In the genomic region with DNA sequence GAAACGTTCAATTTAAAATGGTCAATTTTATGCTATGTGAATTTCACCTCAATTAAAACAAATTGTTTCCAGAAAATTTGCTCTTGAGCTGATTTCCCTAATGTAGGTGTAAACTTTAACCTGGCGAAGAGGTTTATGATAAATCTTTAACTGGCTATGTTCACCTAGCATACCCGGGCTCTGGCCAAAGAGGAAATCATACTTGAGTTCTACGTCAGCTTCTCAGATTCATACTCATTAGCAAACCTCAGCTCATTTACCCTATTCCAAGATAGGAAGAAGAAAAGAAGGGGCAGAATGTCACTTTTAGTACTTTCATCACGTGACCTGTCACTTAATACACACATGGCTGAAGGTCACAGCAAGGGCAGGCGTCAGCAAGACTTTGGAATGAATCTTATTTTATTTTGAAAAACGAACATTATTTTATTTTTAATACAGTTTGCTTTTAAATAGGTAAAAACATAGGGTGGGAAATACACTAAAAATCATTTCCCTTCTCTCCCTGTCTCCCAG, we compare ENCODE assay signal across 16 cellular contexts.
"Had no signal": no experiment of that assay in that cellular context is flagged by ENCODE, and none has a peak within 500 bp of the region (broad histone marks: within the 10 kb centered on the region; RNA-seq: fewer than 3 reads in every experiment).

No MANE protein-coding gene starts in this region.

- H2AFZ ChIP-seq: neural progenitor cell had no signal

- ATAC-seq: activated T-cell treated with anti-CD3 and anti-CD28 coated beads, Interleukin-2, amount 50 U/mL, for 72 hours; naive thymus-derived CD4-positive, alpha-beta T cell; upper lobe of right lung had no signal

- H3K4me3 ChIP-seq: lung, neural progenitor cell, skin epidermis, thyroid gland, upper lobe of right lung had no signal

- H3K27ac ChIP-seq: neural progenitor cell, skin epidermis, thyroid gland, upper lobe of right lung had no signal

- H3K4me1 ChIP-seq: neural progenitor cell, upper lobe of right lung had no signal

- H3K9me3 ChIP-seq: thyroid gland, upper lobe of right lung had no signal

- DNase-seq: activated CD4-positive, alpha-beta memory T cell treated with anti-CD3 and anti-CD28 coated beads for 36 hours; activated CD4-positive, alpha-beta T cell treated with anti-CD3 and anti-CD28 coated beads for 48 hours; activated effector memory CD4-positive, alpha-beta T cell treated with Interleukin-2 at 50 U/mL for 16 hours; activated naive CD4-positive, alpha-beta T cell treated with anti-CD3 and anti-CD28 coated beads for 36 hours; activated naive CD8-positive, alpha-beta T cell treated with anti-CD3 and anti-CD28 coated beads, Interleukin-2, amount 10 ng/mL, durations not matched to agents 7 days and 5 days; activated T-cell treated with anti-CD3 and anti-CD28 coated beads, Interleukin-2, amount 50 U/mL, for 72 hours; amniotic stem cell; cortex of kidney; naive thymus-derived CD4-positive, alpha-beta T cell; stimulated activated CD4-positive, alpha-beta T cell treated with anti-CD3 and anti-CD28 coated beads, Interleukin-1b, Interleukin-23, amount 100 ng/mL, for 48 hours; substantia nigra; thyroid gland; upper lobe of right lung had no signal

- H3K4me2 ChIP-seq: neural progenitor cell had no signal

- H3K27me3 ChIP-seq: neural progenitor cell, thyroid gland, upper lobe of right lung had no signal

- H3K9ac ChIP-seq: neural progenitor cell had no signal

- H3K36me3 ChIP-seq: neural progenitor cell, thyroid gland, upper lobe of right lung had no signal
